Comparison of ENCODE assay signal across 21 cellular contexts in genomic region chr20:38428800-38429199, GRCh38. TPM values are rescaled to one million over a fixed set of nuclear protein-coding genes. Genes with fewer than 3 reads are reported as not detected.
DNase-seq lines count a peak whose midpoint lies in the region; ATAC-seq and TF ChIP-seq lines count a peak whose summit lies in the region.
"Had no signal": no experiment of that assay in that cellular context is flagged by ENCODE, and none has a peak within 500 bp of the region (broad histone marks: within the 10 kb centered on the region; RNA-seq: fewer than 3 reads in every experiment).

No MANE protein-coding gene starts in this region.

- peak overlapping the region; percentile 4 for H3K9ac ChIP-seq in HUES6 (ENCODE audit: low read length)

- H3K4me1 Mint-ChIP-seq in activated T-helper 1 cell treated with anti-CD3 and anti-CD28 coated beads, Interleukin-12 subunit alpha, Interleukin-12 subunit beta, Interleukin-2, Interleukin-4 antibody, amounts not matched to agents 30 ng/mL and 10 ng/mL and 1 ng/mL, durations not matched to agents 14 hours and 24 hours and 36 hours (ENCODE audit: low read depth): peaks cover 39% of the 10 kb centered on the region
- peaks cover 80% of the 10 kb centered on the region for H3K4me1 Mint-ChIP-seq in stimulated activated effector memory CD8-positive, alpha-beta T cell treated with anti-CD3 and anti-CD28 coated beads, Interleukin-12 subunit alpha, Interleukin-12 subunit beta, amount 100 ng/mL, for 72 hours
- peaks cover 25 to 71% (median 48%) of the 10 kb centered on the region in 4 donors for H3K4me1 Mint-ChIP-seq in CD4-positive, alpha-beta memory T cell

- peaks cover 59 to 64% of the 10 kb centered on the region in 2 donors for H3K36me3 Mint-ChIP-seq in activated naive CD4-positive, alpha-beta T cell treated with anti-CD3 and anti-CD28 coated beads, Interleukin-2, amount 50 U/mL, for 72 hours
- H3K36me3 Mint-ChIP-seq in activated T-helper 1 cell treated with anti-CD3 and anti-CD28 coated beads, Interleukin-12 subunit alpha, Interleukin-12 subunit beta, Interleukin-2, Interleukin-4 antibody, amounts not matched to agents 30 ng/mL and 10 ng/mL and 1 ng/mL, durations not matched to agents 14 hours and 24 hours and 36 hours (ENCODE audit: low read depth): peaks cover 80% of the 10 kb centered on the region
- H3K36me3 Mint-ChIP-seq in stimulated activated effector memory CD8-positive, alpha-beta T cell treated with anti-CD3 and anti-CD28 coated beads, Interleukin-12 subunit alpha, Interleukin-12 subunit beta, amount 100 ng/mL, for 72 hours: peaks cover 100% of the 10 kb centered on the region
- H3K36me3 Mint-ChIP-seq in CD4-positive, alpha-beta memory T cell: peaks cover 70 to 88% of the 10 kb centered on the region in 2 donors

- H3K4me1 ChIP-seq in HUES6 (ENCODE audit: control insufficient read depth, insufficient read depth, low read length) (peaks cover 8% of the 10 kb centered on the region), Peyer's patch (peaks cover 0 to 6% (median under 1%) of the 10 kb centered on the region in 4 donors)
- peaks cover 17% of the 10 kb centered on the region for H3K4me1 ChIP-seq in CD4-positive, alpha-beta memory T cell (ENCODE audit: insufficient read depth, low read length)
- H3K4me1 ChIP-seq: BE2C had no signal

- intact Hi-C loops in activated T-helper 1 cell treated with anti-CD3 and anti-CD28 coated beads, Interleukin-12 subunit alpha, Interleukin-12 subunit beta, Interleukin-2, Interleukin-4 antibody, amounts not matched to agents 30 ng/mL and 10 ng/mL and 1 ng/mL, durations not matched to agents 14 hours and 24 hours and 36 hours (cut with micrococcal nuclease): no loop called here
- intact Hi-C loops in CD4-positive, alpha-beta memory T cell (cut with micrococcal nuclease): no loop called here

- ATAC-seq in activated naive CD4-positive, alpha-beta T cell treated with anti-CD3 and anti-CD28 coated beads, Interleukin-2, amount 50 U/mL, for 72 hours: no peak
- no peak for ATAC-seq in stimulated activated effector memory CD8-positive, alpha-beta T cell treated with anti-CD3 and anti-CD28 coated beads, Interleukin-12 subunit alpha, Interleukin-12 subunit beta, amount 100 ng/mL, for 72 hours
- no peak for ATAC-seq in HG02759 (IDR thresholded peaks at IDR 0.05; ENCODE audit: unreplicated experiment)
- ATAC-seq: naive thymus-derived CD4-positive, alpha-beta T cell; Right ventricle myocardium inferior had no signal

- no peaks in the 10 kb centered on the region for H3K9me3 ChIP-seq in HUES6 (ENCODE audit: control insufficient read depth, insufficient read depth, low read depth, low read length)
- H3K9me3 ChIP-seq in Peyer's patch: no peaks in the 10 kb centered on the region
- H3K9me3 ChIP-seq in CD4-positive, alpha-beta memory T cell (ENCODE audit: control insufficient read depth in 1 of 2, low read length in 2 of 2): no peaks in the 10 kb centered on the region
- H3K9me3 ChIP-seq: BE2C, left ventricle myocardium inferior, upper lobe of left lung had no signal

- no peak for DNase-seq in activated naive CD4-positive, alpha-beta T cell treated with anti-CD3 and anti-CD28 coated beads, Interleukin-2, amount 50 U/mL, for 72 hours (ENCODE audit: low spot score in 2 of 2)
- DNase-seq in activated naive CD4-positive, alpha-beta T cell treated with Interleukin-2 at 50 U/mL for 16 hours: no peak
- no peak for DNase-seq in activated T-helper 1 cell treated with anti-CD3 and anti-CD28 coated beads, Interleukin-12 subunit alpha, Interleukin-12 subunit beta, Interleukin-2, Interleukin-4 antibody, amounts not matched to agents 30 ng/mL and 10 ng/mL and 1 ng/mL, durations not matched to agents 14 hours and 24 hours and 36 hours (ENCODE audit: low spot score)
- no peak for DNase-seq in stimulated activated effector memory CD8-positive, alpha-beta T cell treated with anti-CD3 and anti-CD28 coated beads, Interleukin-12 subunit alpha, Interleukin-12 subunit beta, amount 100 ng/mL, for 72 hours (ENCODE audit: low spot score in 2 of 2)
- DNase-seq in Peyer's patch: no peak
- no peak for DNase-seq in CD4-positive, alpha-beta memory T cell
- DNase-seq: ACHN; activated CD4-positive, alpha-beta T cell treated with anti-CD3 and anti-CD28 coated beads, Interleukin-2, amount 10 ng/mL, durations not matched to agents 24 days and 14 days; activated effector memory CD4-positive, alpha-beta T cell treated with Interleukin-2 at 50 U/mL for 16 hours; amniotic stem cell; BE2C; Kasumi-1; left ventricle myocardium inferior; midbrain; naive thymus-derived CD4-positive, alpha-beta T cell; NCI-H146; upper lobe of left lung had no signal

- H3K27ac ChIP-seq in HUES6 (ENCODE audit: low read depth, low read length) (no peak overlapping the region), Peyer's patch (no peak overlapping the region)
- no peak overlapping the region for H3K27ac ChIP-seq in CD4-positive, alpha-beta memory T cell (ENCODE audit: low read depth, low read length)
- H3K27ac ChIP-seq: left ventricle myocardium inferior, upper lobe of left lung had no signal

- H3K4me3 ChIP-seq in HUES6 (ENCODE audit: low read depth, low read length) (no peak overlapping the region), Peyer's patch (no peak overlapping the region)
- H3K4me3 ChIP-seq in CD4-positive, alpha-beta memory T cell (ENCODE audit: low read length in 2 of 2): no peak overlapping the region
- H3K4me3 ChIP-seq: left ventricle myocardium inferior, upper lobe of left lung had no signal

- peaks cover 98% of the 10 kb centered on the region for H3K36me3 ChIP-seq in HUES6 (ENCODE audit: control insufficient read depth, insufficient read depth, low read length)
- H3K36me3 ChIP-seq in Peyer's patch: peaks cover 0 to 100% (median 0%) of the 10 kb centered on the region in 3 donors
- peaks cover 85% of the 10 kb centered on the region for H3K36me3 ChIP-seq in CD4-positive, alpha-beta memory T cell (ENCODE audit: insufficient read depth, low read length)

- peak overlapping the region; percentile 70 to 91 for H3K27ac Mint-ChIP-seq in activated naive CD4-positive, alpha-beta T cell treated with anti-CD3 and anti-CD28 coated beads, Interleukin-2, amount 50 U/mL, for 72 hours
- H3K27ac Mint-ChIP-seq in activated T-helper 1 cell treated with anti-CD3 and anti-CD28 coated beads, Interleukin-12 subunit alpha, Interleukin-12 subunit beta, Interleukin-2, Interleukin-4 antibody, amounts not matched to agents 30 ng/mL and 10 ng/mL and 1 ng/mL, durations not matched to agents 14 hours and 24 hours and 36 hours: peak overlapping the region; percentile 29
- H3K27ac Mint-ChIP-seq in stimulated activated effector memory CD8-positive, alpha-beta T cell treated with anti-CD3 and anti-CD28 coated beads, Interleukin-12 subunit alpha, Interleukin-12 subunit beta, amount 100 ng/mL, for 72 hours: peak overlapping the region; percentile 85
- peak overlapping the region in 2 of 7 donors; percentile 7 to 41 for H3K27ac Mint-ChIP-seq in CD4-positive, alpha-beta memory T cell
- H3K27ac Mint-ChIP-seq: activated CD4-positive, alpha-beta T cell treated with anti-CD3 and anti-CD28 coated beads, Interleukin-2, amount 10 ng/mL, durations not matched to agents 24 days and 14 days; T-helper 2 cell treated with Interferon-gamma antibody and Interleukin-4, amounts not matched to agents 5 μg/mL and 100 μg/mL, for 36 hours had no signal

- TF ChIP-seq POLR2A in Peyer's patch (IDR thresholded peaks at IDR 0.05): no peak

- CTCF ChIA-PET in CD4-positive, alpha-beta memory T cell (lab: Charles Lee; ENCODE audit: partially characterized antibody): interaction anchor here (1.4 kb wide), 1 partner anchor 17 kb away, joined by 5 read pairs; no protein-coding TSS in a partner anchor

- TF ChIP-seq CTCF in Peyer's patch (IDR thresholded peaks at IDR 0.05): no peak

- H3K27me3 ChIP-seq in HUES6 (ENCODE audit: control insufficient read depth, insufficient read depth, low read length): no peaks in the 10 kb centered on the region
- H3K27me3 ChIP-seq in Peyer's patch: no peaks in the 10 kb centered on the region
- H3K27me3 ChIP-seq in CD4-positive, alpha-beta memory T cell (ENCODE audit: insufficient read depth, low read length): no peaks in the 10 kb centered on the region
- H3K27me3 ChIP-seq: BE2C, upper lobe of left lung had no signal

- no peak overlapping the region for H3K4me3 Mint-ChIP-seq in activated T-helper 1 cell treated with anti-CD3 and anti-CD28 coated beads, Interleukin-12 subunit alpha, Interleukin-12 subunit beta, Interleukin-2, Interleukin-4 antibody, amounts not matched to agents 30 ng/mL and 10 ng/mL and 1 ng/mL, durations not matched to agents 14 hours and 24 hours and 36 hours
- no peak overlapping the region for H3K4me3 Mint-ChIP-seq in stimulated activated effector memory CD8-positive, alpha-beta T cell treated with anti-CD3 and anti-CD28 coated beads, Interleukin-12 subunit alpha, Interleukin-12 subunit beta, amount 100 ng/mL, for 72 hours
- peak overlapping the region in 1 of 8 donors; percentile 37 for H3K4me3 Mint-ChIP-seq in CD4-positive, alpha-beta memory T cell
- H3K4me3 Mint-ChIP-seq: activated CD4-positive, alpha-beta T cell treated with anti-CD3 and anti-CD28 coated beads, Interleukin-2, amount 10 ng/mL, durations not matched to agents 24 days and 14 days; T-helper 2 cell treated with Interferon-gamma antibody and Interleukin-4, amounts not matched to agents 5 μg/mL and 100 μg/mL, for 36 hours had no signal

- H3K27me3 Mint-ChIP-seq in activated T-helper 1 cell treated with anti-CD3 and anti-CD28 coated beads, Interleukin-12 subunit alpha, Interleukin-12 subunit beta, Interleukin-2, Interleukin-4 antibody, amounts not matched to agents 30 ng/mL and 10 ng/mL and 1 ng/mL, durations not matched to agents 14 hours and 24 hours and 36 hours (ENCODE audit: insufficient read depth): no peaks in the 10 kb centered on the region
- no peaks in the 10 kb centered on the region for H3K27me3 Mint-ChIP-seq in CD4-positive, alpha-beta memory T cell
- H3K27me3 Mint-ChIP-seq: activated CD4-positive, alpha-beta T cell treated with anti-CD3 and anti-CD28 coated beads, Interleukin-2, amount 10 ng/mL, durations not matched to agents 24 days and 14 days; naive thymus-derived CD4-positive, alpha-beta T cell had no signal

- H3K9me3 Mint-ChIP-seq in activated naive CD4-positive, alpha-beta T cell treated with anti-CD3 and anti-CD28 coated beads, Interleukin-2, amount 50 U/mL, for 72 hours: no peaks in the 10 kb centered on the region
- H3K9me3 Mint-ChIP-seq in activated T-helper 1 cell treated with anti-CD3 and anti-CD28 coated beads, Interleukin-12 subunit alpha, Interleukin-12 subunit beta, Interleukin-2, Interleukin-4 antibody, amounts not matched to agents 30 ng/mL and 10 ng/mL and 1 ng/mL, durations not matched to agents 14 hours and 24 hours and 36 hours: no peaks in the 10 kb centered on the region
- H3K9me3 Mint-ChIP-seq in stimulated activated effector memory CD8-positive, alpha-beta T cell treated with anti-CD3 and anti-CD28 coated beads, Interleukin-12 subunit alpha, Interleukin-12 subunit beta, amount 100 ng/mL, for 72 hours: no peaks in the 10 kb centered on the region
- no peaks in the 10 kb centered on the region for H3K9me3 Mint-ChIP-seq in CD4-positive, alpha-beta memory T cell
- H3K9me3 Mint-ChIP-seq: activated CD4-positive, alpha-beta T cell treated with anti-CD3 and anti-CD28 coated beads, Interleukin-2, amount 10 ng/mL, durations not matched to agents 24 days and 14 days; T-helper 2 cell treated with Interferon-gamma antibody and Interleukin-4, amounts not matched to agents 5 μg/mL and 100 μg/mL, for 36 hours had no signal

- POLR2A ChIA-PET in CD4-positive, alpha-beta memory T cell (lab: Charles Lee; ENCODE audit: partially characterized antibody): interaction anchor here (1.6 kb wide), 1 partner anchor 19 kb away, joined by 3 read pairs; no protein-coding TSS in a partner anchor

RNA-seq across cellular contexts. Expression of gene SNHG17, which starts 6.3 kb away (rescaled TPM):
- total RNA-seq in activated naive CD4-positive, alpha-beta T cell treated with anti-CD3 and anti-CD28 coated beads, Interleukin-2, amount 50 U/mL, for 72 hours: 100 to 1,000 TPM in 1 of 2 donors, 10 to 100 TPM in 1; 72.3 to 102 TPM
- total RNA-seq in activated T-helper 1 cell treated with anti-CD3 and anti-CD28 coated beads, Interleukin-12 subunit alpha, Interleukin-12 subunit beta, Interleukin-2, Interleukin-4 antibody, amounts not matched to agents 30 ng/mL and 10 ng/mL and 1 ng/mL, durations not matched to agents 14 hours and 24 hours and 36 hours: 89.8 and 104 TPM in 2 replicates
- total RNA-seq in Peyer's patch: 10 to 100 TPM; 19.3 to 54.5 (median 48.3) TPM
- 10 to 100 TPM; 46.0 to 49.8 TPM for total RNA-seq in CD4-positive, alpha-beta memory T cell
- polyA plus RNA-seq in CD4-positive, alpha-beta memory T cell: 100 to 1,000 TPM in 1 of 2 donors, 10 to 100 TPM in 1; 43.7 to 109 TPM

RNA-seq across cellular contexts. Expression of gene RALGAPB, which starts 43.8 kb away (rescaled TPM):
- 10 to 100 TPM; 27.0 to 32.4 TPM for total RNA-seq in activated naive CD4-positive, alpha-beta T cell treated with anti-CD3 and anti-CD28 coated beads, Interleukin-2, amount 50 U/mL, for 72 hours
- total RNA-seq in activated T-helper 1 cell treated with anti-CD3 and anti-CD28 coated beads, Interleukin-12 subunit alpha, Interleukin-12 subunit beta, Interleukin-2, Interleukin-4 antibody, amounts not matched to agents 30 ng/mL and 10 ng/mL and 1 ng/mL, durations not matched to agents 14 hours and 24 hours and 36 hours: 31.0 and 32.4 TPM in 2 replicates
- total RNA-seq in Peyer's patch: 10 to 100 TPM; 54.7 to 69.2 (median 61.1) TPM
- total RNA-seq in CD4-positive, alpha-beta memory T cell: 10 to 100 TPM; 54.8 to 57.4 TPM
- 10 to 100 TPM in 1 of 2 donors, 1 to 10 TPM in 1; 9.0 to 15.6 TPM for polyA plus RNA-seq in CD4-positive, alpha-beta memory T cell
